In genomic region chr7:44213872-44214595, GRCh38 we compare ENCODE assay signal across 8 cellular contexts. TPM values are rescaled to one million over a fixed set of nuclear protein-coding genes. Genes with fewer than 3 reads are reported as not detected.
DNase-seq lines count a peak whose midpoint lies in the region; ATAC-seq and TF ChIP-seq lines count a peak whose summit lies in the region.

No MANE protein-coding gene starts in this region.

- peaks cover 24% of the 10 kb centered on the region for H3K36me3 ChIP-seq in GM06990 (ENCODE audit: control insufficient read depth, insufficient read depth, low read length)

- TF ChIP-seq CTCF in GM06990 (IDR thresholded peaks at IDR 0.05; ENCODE audit: insufficient read depth, low read length, poor library complexity, severe bottlenecking) (peak; percentile 55), LNCaP clone FGC (IDR thresholded peaks at IDR 0.05; ENCODE audit: control insufficient read depth, extremely low read depth, insufficient read depth) (peak; percentile 65), fibroblast of mammary gland (conservative IDR thresholded peaks at IDR 0.05; ENCODE audit: control insufficient read depth, insufficient read depth, low read depth, low read length) (peak; percentile 46)

- H3K4me3 ChIP-seq in GM06990 (replicated peaks; ENCODE audit: low read depth, low read length): no peak overlapping the region
- H3K4me3 ChIP-seq in LNCaP clone FGC (ENCODE audit: low read depth, low read length): no peak overlapping the region
- H3K4me3 ChIP-seq in fibroblast of mammary gland (ENCODE audit: control insufficient read depth, low read depth, low read length): no peak overlapping the region

- no peak for DNase-seq in GM06990 (ENCODE audit: extremely low read depth, insufficient read length)
- DNase-seq in LNCaP clone FGC (ENCODE audit: low read depth): peak; percentile 25
- DNase-seq in RPMI8226: peak; percentile 48
- DNase-seq in fibroblast of mammary gland (ENCODE audit: low read depth): peak; percentile 52
- peak; percentile 50 for DNase-seq in posterior vena cava (ENCODE audit: low spot score)

- no peaks in the 10 kb centered on the region for H3K27me3 ChIP-seq in GM06990 (replicated peaks; ENCODE audit: control insufficient read depth, insufficient read depth, low read length)

- ATAC-seq in GM18870 (IDR thresholded peaks at IDR 0.05; ENCODE audit: unreplicated experiment) (no peak), GM21367 (IDR thresholded peaks at IDR 0.05; ENCODE audit: unreplicated experiment) (no peak), GM19452 (IDR thresholded peaks at IDR 0.05; ENCODE audit: unreplicated experiment) (no peak)

- intact Hi-C loops in posterior vena cava (cut with DNase I): loop anchor here in 1 of 2 donors (10.0 kb wide), 1 partner anchor 251 kb away; no protein-coding TSS in a partner anchor

RNA-seq across cellular contexts. Expression of gene YKT6, which starts 13.3 kb away (rescaled TPM):
- total RNA-seq in posterior vena cava: 10 to 100 TPM; 56.7 to 71.8 TPM

RNA-seq across cellular contexts. Expression of gene GCK, which starts 24.8 kb away (rescaled TPM):
- under 1 TPM; 0.51 to 0.81 TPM for total RNA-seq in posterior vena cava
